In the genomic region with DNA sequence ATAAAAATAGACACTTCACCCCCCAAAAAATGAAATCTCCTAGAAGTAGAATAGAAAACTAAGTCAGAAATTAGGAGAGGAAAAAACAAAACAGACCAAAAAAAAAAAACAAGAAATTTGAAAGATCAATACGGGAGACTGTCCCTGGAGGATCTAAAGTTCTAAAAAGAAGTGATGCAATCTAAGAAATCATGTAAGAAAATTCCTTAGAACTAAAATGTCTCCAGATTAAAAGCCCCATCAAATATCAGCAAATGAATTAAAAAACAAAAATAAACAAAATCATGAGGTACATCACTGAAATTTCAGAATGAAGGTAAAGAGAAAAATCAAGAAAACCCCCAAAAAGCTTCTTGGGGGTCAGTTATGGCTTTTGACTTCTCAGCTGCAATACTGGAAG, we compare ENCODE assay signal across 17 cellular contexts. TPM values are rescaled to one million over a fixed set of nuclear protein-coding genes. Genes with fewer than 3 reads are reported as not detected.
DNase-seq lines count a peak whose midpoint lies in the region; ATAC-seq lines count a peak whose summit lies in the region.
"Had no signal": no experiment of that assay in that cellular context is flagged by ENCODE, and none has a peak within 500 bp of the region (broad histone marks: within the 10 kb centered on the region; RNA-seq: fewer than 3 reads in every experiment).

No MANE protein-coding gene starts in this region.

- H3K27me3 Mint-ChIP-seq in activated naive CD8-positive, alpha-beta T cell treated with anti-CD3 and anti-CD28 coated beads for 36 hours: no peaks in the 10 kb centered on the region
- no peaks in the 10 kb centered on the region for H3K27me3 Mint-ChIP-seq in activated naive CD8-positive, alpha-beta T cell treated with anti-CD3 and anti-CD28 coated beads, Interleukin-2, amount 50 U/mL, for 24 hours
- H3K27me3 Mint-ChIP-seq in central memory CD8-positive, alpha-beta T cell: no peaks in the 10 kb centered on the region
- no peaks in the 10 kb centered on the region for H3K27me3 Mint-ChIP-seq in naive B cell
- no peaks in the 10 kb centered on the region for H3K27me3 Mint-ChIP-seq in activated naive CD4-positive, alpha-beta T cell treated with anti-CD3 and anti-CD28 coated beads, Interleukin-2, amount 10 ng/mL, durations not matched to agents 7 days and 5 days

- no peak overlapping the region for H3K4me3 Mint-ChIP-seq in activated naive CD8-positive, alpha-beta T cell treated with anti-CD3 and anti-CD28 coated beads for 36 hours
- H3K4me3 Mint-ChIP-seq in activated naive CD8-positive, alpha-beta T cell treated with anti-CD3 and anti-CD28 coated beads, Interleukin-2, amount 50 U/mL, for 24 hours: no peak overlapping the region
- H3K4me3 Mint-ChIP-seq in central memory CD8-positive, alpha-beta T cell: no peak overlapping the region
- no peak overlapping the region for H3K4me3 Mint-ChIP-seq in naive B cell
- no peak overlapping the region for H3K4me3 Mint-ChIP-seq in activated naive CD4-positive, alpha-beta T cell treated with anti-CD3 and anti-CD28 coated beads, Interleukin-2, amount 10 ng/mL, durations not matched to agents 7 days and 5 days
- H3K4me3 Mint-ChIP-seq: CD8-positive, alpha-beta T cell had no signal

- no peaks in the 10 kb centered on the region for H3K9me3 Mint-ChIP-seq in activated naive CD8-positive, alpha-beta T cell treated with anti-CD3 and anti-CD28 coated beads for 36 hours
- no peaks in the 10 kb centered on the region for H3K9me3 Mint-ChIP-seq in activated naive CD8-positive, alpha-beta T cell treated with anti-CD3 and anti-CD28 coated beads, Interleukin-2, amount 50 U/mL, for 24 hours
- no peaks in the 10 kb centered on the region for H3K9me3 Mint-ChIP-seq in central memory CD8-positive, alpha-beta T cell
- H3K9me3 Mint-ChIP-seq in naive B cell: peaks cover 0 to 1% (median 0%) of the 10 kb centered on the region in 7 donors
- no peaks in the 10 kb centered on the region for H3K9me3 Mint-ChIP-seq in activated naive CD4-positive, alpha-beta T cell treated with anti-CD3 and anti-CD28 coated beads, Interleukin-2, amount 10 ng/mL, durations not matched to agents 7 days and 5 days
- H3K9me3 Mint-ChIP-seq: CD8-positive, alpha-beta T cell had no signal

- peak overlapping the region; percentile 58 for H3K27ac Mint-ChIP-seq in activated naive CD8-positive, alpha-beta T cell treated with anti-CD3 and anti-CD28 coated beads for 36 hours
- no peak overlapping the region for H3K27ac Mint-ChIP-seq in activated naive CD8-positive, alpha-beta T cell treated with anti-CD3 and anti-CD28 coated beads, Interleukin-2, amount 50 U/mL, for 24 hours
- peak overlapping the region; percentile 84 for H3K27ac Mint-ChIP-seq in central memory CD8-positive, alpha-beta T cell (ENCODE audit: low read depth)
- peak overlapping the region in 4 of 6 donors; percentile 9 to 80 (median 32) for H3K27ac Mint-ChIP-seq in naive B cell
- no peak overlapping the region for H3K27ac Mint-ChIP-seq in activated naive CD4-positive, alpha-beta T cell treated with anti-CD3 and anti-CD28 coated beads, Interleukin-2, amount 10 ng/mL, durations not matched to agents 7 days and 5 days
- H3K27ac Mint-ChIP-seq: CD8-positive, alpha-beta T cell had no signal

- peaks cover 28% of the 10 kb centered on the region for H3K36me3 Mint-ChIP-seq in activated naive CD8-positive, alpha-beta T cell treated with anti-CD3 and anti-CD28 coated beads for 36 hours
- peaks cover 6% of the 10 kb centered on the region for H3K36me3 Mint-ChIP-seq in activated naive CD8-positive, alpha-beta T cell treated with anti-CD3 and anti-CD28 coated beads, Interleukin-2, amount 50 U/mL, for 24 hours (ENCODE audit: low read depth)
- H3K36me3 Mint-ChIP-seq in central memory CD8-positive, alpha-beta T cell (ENCODE audit: insufficient read depth): peaks cover 2% of the 10 kb centered on the region
- H3K36me3 Mint-ChIP-seq in naive B cell: no peaks in the 10 kb centered on the region
- peaks cover 29% of the 10 kb centered on the region for H3K36me3 Mint-ChIP-seq in activated naive CD4-positive, alpha-beta T cell treated with anti-CD3 and anti-CD28 coated beads, Interleukin-2, amount 10 ng/mL, durations not matched to agents 7 days and 5 days

- ATAC-seq in activated naive CD8-positive, alpha-beta T cell treated with anti-CD3 and anti-CD28 coated beads, Interleukin-2, amount 50 U/mL, for 24 hours: no peak
- ATAC-seq in central memory CD8-positive, alpha-beta T cell (replicated peaks; ENCODE audit: extremely low read depth, poor library complexity, severe bottlenecking): no peak
- no peak for ATAC-seq in naive B cell (ENCODE audit: low read depth in 2 of 2)
- no peak for ATAC-seq in GM21717 (IDR thresholded peaks at IDR 0.05; ENCODE audit: unreplicated experiment)
- ATAC-seq: CD8-positive, alpha-beta T cell; Right ventricle myocardium inferior had no signal

- CTCF ChIA-PET in activated naive CD4-positive, alpha-beta T cell treated with anti-CD3 and anti-CD28 coated beads, Interleukin-2, amount 10 ng/mL, durations not matched to agents 7 days and 5 days (lab: Charles Lee): no interaction called here

- no peak for DNase-seq in activated naive CD8-positive, alpha-beta T cell treated with anti-CD3 and anti-CD28 coated beads for 36 hours
- no peak for DNase-seq in activated naive CD8-positive, alpha-beta T cell treated with anti-CD3 and anti-CD28 coated beads, Interleukin-2, amount 50 U/mL, for 24 hours
- no peak for DNase-seq in central memory CD8-positive, alpha-beta T cell (ENCODE audit: low spot score in 2 of 2)
- DNase-seq in naive B cell (no peak), NCI-H2171 treated with DMSO at 0.1 percent for 48 hours (lab: John Stamatoyannopoulos, UW) (no peak)
- DNase-seq in activated naive CD4-positive, alpha-beta T cell treated with anti-CD3 and anti-CD28 coated beads, Interleukin-2, amount 10 ng/mL, durations not matched to agents 7 days and 5 days: no peak
- DNase-seq: AML-193; C1 segment of cervical spinal cord; Calu3; CD8-positive, alpha-beta T cell; DMS153; NCI-H1694; NCI-H2081 treated with DMSO at 0.1 percent for 48 hours; NCI-H446 treated with DMSO at 0.1 percent for 48 hours; NCI-H526 treated with DMSO at 0.1 percent for 48 hours had no signal

- H3K4me1 Mint-ChIP-seq in activated naive CD8-positive, alpha-beta T cell treated with anti-CD3 and anti-CD28 coated beads for 36 hours: peaks cover 36% of the 10 kb centered on the region
- peaks cover 24% of the 10 kb centered on the region for H3K4me1 Mint-ChIP-seq in activated naive CD8-positive, alpha-beta T cell treated with anti-CD3 and anti-CD28 coated beads, Interleukin-2, amount 50 U/mL, for 24 hours
- peaks cover 57% of the 10 kb centered on the region for H3K4me1 Mint-ChIP-seq in central memory CD8-positive, alpha-beta T cell
- peaks cover 35 to 55% (median 52%) of the 10 kb centered on the region in 3 donors for H3K4me1 Mint-ChIP-seq in naive B cell
- H3K4me1 Mint-ChIP-seq in activated naive CD4-positive, alpha-beta T cell treated with anti-CD3 and anti-CD28 coated beads, Interleukin-2, amount 10 ng/mL, durations not matched to agents 7 days and 5 days: peaks cover 16% of the 10 kb centered on the region

RNA-seq across cellular contexts. Expression of gene FNIP1, which starts 13.5 kb away (rescaled TPM):
- 10 to 100 TPM; 14.9 to 15.7 TPM for total RNA-seq in activated naive CD8-positive, alpha-beta T cell treated with anti-CD3 and anti-CD28 coated beads for 36 hours
- polyA plus RNA-seq in naive B cell (ENCODE audit: low read depth in 6 of 6): 10 to 100 TPM; 26.8 to 40.0 (median 32.7) TPM

Comparison
In these comparisons a context has a peak if more than half of its experiments do, and no peak if none do; other contexts are left out.
1. H3K27ac Mint-ChIP-seq: peak in activated naive CD8-positive, alpha-beta T cell treated with anti-CD3 and anti-CD28 coated beads for 36 hours (single experiment), central memory CD8-positive, alpha-beta T cell (single experiment) and naive B cell (4 of 6); none in activated naive CD8-positive, alpha-beta T cell treated with anti-CD3 and anti-CD28 coated beads, Interleukin-2, amount 50 U/mL, for 24 hours (single experiment) and activated naive CD4-positive, alpha-beta T cell treated with anti-CD3 and anti-CD28 coated beads, Interleukin-2, amount 10 ng/mL, durations not matched to agents 7 days and 5 days (single experiment).